ENCODE assay signal across 8 cellular contexts in genomic region chr5:40755093-40755406, GRCh38. TPM values are rescaled to one million over a fixed set of nuclear protein-coding genes. Genes with fewer than 3 reads are reported as not detected.
DNase-seq lines count a peak whose midpoint lies in the region; ATAC-seq and TF ChIP-seq lines count a peak whose summit lies in the region.

No MANE protein-coding gene starts in this region.

- H3K4me3 Mint-ChIP-seq in naive B cell = no peak overlapping the region
- no peak overlapping the region for H3K4me3 Mint-ChIP-seq in stimulated activated memory B cell treated with anti-CD40 and anti-IgM and Interleukin-4, amounts not matched to agents 10 μg/mL and 1 μg/mL and 100 μg/mL, for 72 hours

- DNase-seq in DMS153 treated with DMSO at 0.1 percent for 48 hours (lab: John Stamatoyannopoulos, UW; ENCODE audit: unreplicated experiment) = peak; percentile 80
- peak; percentile 53 for DNase-seq in activated T-cell treated with anti-CD3 and anti-CD28 coated beads for 24 hours (ENCODE audit: low read depth)
- DNase-seq in esophagus squamous epithelium (lab: John Stamatoyannopoulos, UW) = peak; percentile 5
- DNase-seq in naive B cell = peak; percentile 53

- no peak overlapping the region for H2AFZ ChIP-seq in OCI-LY1 (ENCODE audit: low read length)

- TF ChIP-seq POLR2A in esophagus squamous epithelium (IDR thresholded peaks at IDR 0.05) = peak in 2 of 4 donors; percentile 23 to 43

- no peaks in the 10 kb centered on the region for H3K27me3 ChIP-seq in HUES6 (ENCODE audit: control insufficient read depth, insufficient read depth, low read length)
- H3K27me3 ChIP-seq in OCI-LY1 (ENCODE audit: insufficient read depth, low read length) = no peaks in the 10 kb centered on the region
- H3K27me3 ChIP-seq in esophagus squamous epithelium = no peaks in the 10 kb centered on the region

- H3K9me3 ChIP-seq in HUES6 (ENCODE audit: control insufficient read depth, insufficient read depth, low read depth, low read length) = peaks cover 5% of the 10 kb centered on the region; the same call in 1 of the 2 replicates
- H3K9me3 ChIP-seq in OCI-LY1 (ENCODE audit: low read length) = no peaks in the 10 kb centered on the region
- no peaks in the 10 kb centered on the region for H3K9me3 ChIP-seq in esophagus squamous epithelium

- no peaks in the 10 kb centered on the region for H3K9me3 Mint-ChIP-seq in naive B cell
- H3K9me3 Mint-ChIP-seq in stimulated activated memory B cell treated with anti-CD40 and anti-IgM and Interleukin-4, amounts not matched to agents 10 μg/mL and 1 μg/mL and 100 μg/mL, for 72 hours = no peaks in the 10 kb centered on the region

- TF ChIP-seq CTCF in OCI-LY1 (IDR thresholded peaks at IDR 0.05; ENCODE audit: low read length) (peak; percentile 84), esophagus squamous epithelium (IDR thresholded peaks at IDR 0.05) (peak in 5 of 6 experiments; percentile 28 to 66 (median 55))

- H3K4me3 ChIP-seq in HUES6 (ENCODE audit: low read depth, low read length) = peak overlapping the region; percentile 96
- peak overlapping the region; percentile 96 for H3K4me3 ChIP-seq in OCI-LY1 (ENCODE audit: low read depth, low read length, poor library complexity, severe bottlenecking)
- peak overlapping the region; percentile 82 to 96 (median 90) for H3K4me3 ChIP-seq in esophagus squamous epithelium

- H3K27me3 Mint-ChIP-seq in naive B cell = no peaks in the 10 kb centered on the region
- H3K27me3 Mint-ChIP-seq in stimulated activated memory B cell treated with anti-CD40 and anti-IgM and Interleukin-4, amounts not matched to agents 10 μg/mL and 1 μg/mL and 100 μg/mL, for 72 hours = no peaks in the 10 kb centered on the region

- ATAC-seq in GM21515 (IDR thresholded peaks at IDR 0.05; ENCODE audit: unreplicated experiment) = peak; percentile 83
- peak; percentile 74 to 77 for ATAC-seq in naive B cell (ENCODE audit: low read depth in 2 of 2)
- peak; percentile 85 for ATAC-seq in stimulated activated memory B cell treated with anti-CD40 and anti-IgM and Interleukin-4, amounts not matched to agents 10 μg/mL and 1 μg/mL and 100 μg/mL, for 72 hours

- no peaks in the 10 kb centered on the region for H3F3A ChIP-seq in OCI-LY1 (ENCODE audit: insufficient read depth, low read length)

- H3K79me2 ChIP-seq in OCI-LY1 (ENCODE audit: insufficient read depth, low read length) = peaks cover 20% of the 10 kb centered on the region; the same call in 1 of the 2 replicates

- 1% methylated on average over 11 of the region's 11 CpGs for WGBS in esophagus squamous epithelium, 2 donors

- peaks cover 5% of the 10 kb centered on the region; the same call in 1 of the 2 replicates for H3K4me1 ChIP-seq in HUES6 (ENCODE audit: control insufficient read depth, insufficient read depth, low read length)
- H3K4me1 ChIP-seq in OCI-LY1 (ENCODE audit: insufficient read depth, low read length, severe bottlenecking) = peaks cover 20% of the 10 kb centered on the region
- peaks cover 8 to 20% (median 9%) of the 10 kb centered on the region in 3 donors for H3K4me1 ChIP-seq in esophagus squamous epithelium

- H3K9ac ChIP-seq in HUES6 (ENCODE audit: low read length) (peak overlapping the region; percentile 85), OCI-LY1 (ENCODE audit: low read length) (peak overlapping the region; percentile 91)

- H3K36me3 ChIP-seq in HUES6 (ENCODE audit: control insufficient read depth, insufficient read depth, low read length) = 0 out of 2 replicates have a peak, but pooled peaks cover 3% of the 10 kb centered on the region
- H3K36me3 ChIP-seq in OCI-LY1 (ENCODE audit: insufficient read depth, low read length) = 0 out of 2 replicates have a peak, but pooled peaks cover 5% of the 10 kb centered on the region
- H3K36me3 ChIP-seq in esophagus squamous epithelium = peaks cover 0 to 14% (median 0%) of the 10 kb centered on the region in 3 donors

- peaks cover 15 to 26% (median 22%) of the 10 kb centered on the region in 3 donors for H3K4me1 Mint-ChIP-seq in naive B cell
- peaks cover 8% of the 10 kb centered on the region for H3K4me1 Mint-ChIP-seq in stimulated activated memory B cell treated with anti-CD40 and anti-IgM and Interleukin-4, amounts not matched to agents 10 μg/mL and 1 μg/mL and 100 μg/mL, for 72 hours

- H3K9me2 ChIP-seq in OCI-LY1 (ENCODE audit: low read depth, low read length) = no peaks in the 10 kb centered on the region

- no peaks in the 10 kb centered on the region for H4K20me1 ChIP-seq in OCI-LY1 (ENCODE audit: insufficient read depth, low read length)

- peak overlapping the region; percentile 43; the same call in 1 of the 2 replicates for H3K27ac ChIP-seq in HUES6 (ENCODE audit: low read depth, low read length)
- peak overlapping the region; percentile 66 for H3K27ac ChIP-seq in OCI-LY1 (ENCODE audit: low read depth, low read length, poor library complexity, severe bottlenecking)
- H3K27ac ChIP-seq in esophagus squamous epithelium = peak overlapping the region; percentile 88 to 97 (median 94)

- H3K4me2 ChIP-seq in OCI-LY1 (ENCODE audit: low read length) = peak overlapping the region; percentile 73

- peaks cover 0 to 8% of the 10 kb centered on the region in 2 donors for H3K36me3 Mint-ChIP-seq in naive B cell
- H3K36me3 Mint-ChIP-seq in stimulated activated memory B cell treated with anti-CD40 and anti-IgM and Interleukin-4, amounts not matched to agents 10 μg/mL and 1 μg/mL and 100 μg/mL, for 72 hours = peaks cover 9% of the 10 kb centered on the region

- no peak overlapping the region for H3K27ac Mint-ChIP-seq in naive B cell
- H3K27ac Mint-ChIP-seq in stimulated activated memory B cell treated with anti-CD40 and anti-IgM and Interleukin-4, amounts not matched to agents 10 μg/mL and 1 μg/mL and 100 μg/mL, for 72 hours = no peak overlapping the region

- intact Hi-C loops in esophagus squamous epithelium (cut with DNase I) = no loop called here

RNA-seq across cellular contexts. Expression of gene TTC33, which starts 0.7 kb away (rescaled TPM):
- total RNA-seq in esophagus squamous epithelium = 10 to 100 TPM in 1 of 4 donors, 1 to 10 TPM in 3; 5.0 to 12.6 (median 7.0) TPM
- 10 to 100 TPM; 14.6 to 21.6 (median 18.9) TPM for polyA plus RNA-seq in naive B cell (ENCODE audit: low read depth in 6 of 6)

RNA-seq across cellular contexts. Expression of gene PRKAA1, which starts 43.1 kb away (rescaled TPM):
- total RNA-seq in esophagus squamous epithelium = 10 to 100 TPM; 32.0 to 61.9 (median 51.9) TPM
- polyA plus RNA-seq in naive B cell (ENCODE audit: low read depth in 6 of 6) = 10 to 100 TPM; 22.6 to 44.8 (median 40.6) TPM

Comparison
In these comparisons a context has a peak if more than half of its experiments do, and no peak if none do; other contexts are left out.
1. Peak in every context shown above with its lines: DNase-seq, ATAC-seq, H3K4me3 ChIP-seq and H3K27ac ChIP-seq.
2. DNase-seq: peak in every context shown above with its lines; median percentile 80 in DMS153 treated with DMSO at 0.1 percent for 48 hours; 53 in activated T-cell treated with anti-CD3 and anti-CD28 coated beads for 24 hours; 53 in naive B cell; 5 in esophagus squamous epithelium.
3. H3K27ac ChIP-seq: peak in every context shown above with its lines; median percentile 94 in esophagus squamous epithelium; 66 in OCI-LY1; 43 in HUES6.